1 cellular context compared by ENCODE assay signal in the genomic region with DNA sequence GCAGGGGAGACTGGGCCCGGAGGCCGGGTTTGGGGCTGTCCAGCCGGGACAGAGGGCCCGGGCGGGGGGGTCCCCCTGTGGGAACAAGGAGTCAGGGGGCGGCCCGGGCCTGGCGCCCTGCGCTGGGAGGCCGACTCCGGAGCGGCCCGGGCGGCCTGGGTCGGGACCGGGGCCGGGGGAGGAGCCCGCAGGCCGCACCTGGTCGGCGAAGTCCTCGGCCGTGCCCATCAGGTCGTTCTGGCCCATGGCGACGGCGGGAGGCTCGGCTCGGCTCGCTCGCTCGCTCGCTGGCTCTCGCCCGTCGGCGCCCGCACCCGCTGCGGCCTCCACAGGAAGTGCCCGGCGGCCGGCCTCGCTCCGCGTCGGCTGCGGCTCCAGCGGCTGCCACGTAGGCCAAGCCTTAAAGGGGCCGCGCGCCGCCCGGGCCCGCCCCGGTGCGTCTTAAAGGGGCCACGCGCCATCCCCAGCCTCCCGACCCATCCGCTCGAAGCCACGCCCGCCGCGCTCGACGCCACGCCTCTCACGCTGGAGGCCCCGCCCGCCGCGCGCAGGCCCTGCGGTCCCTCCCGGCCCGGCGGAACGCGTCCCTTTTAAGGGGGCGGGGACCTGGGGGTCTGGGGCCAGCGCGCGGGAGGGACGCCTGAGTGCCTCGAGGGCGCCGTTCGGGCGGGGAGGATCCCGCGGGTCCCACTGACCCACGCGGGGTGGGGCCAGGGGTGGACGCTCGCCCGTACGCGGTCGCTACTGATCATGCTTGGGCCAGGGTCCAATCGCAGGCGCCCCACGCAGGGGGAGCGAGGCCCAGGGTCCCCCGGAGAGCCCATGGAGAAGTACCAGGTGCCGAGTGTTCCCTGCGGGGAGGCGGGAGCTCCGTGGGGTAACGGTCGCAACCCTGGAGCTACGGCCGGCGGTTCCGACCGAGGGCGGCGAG.
A peak's percentile ranks its signal among the peaks of the same experiment; 100 is the strongest.
TF ChIP-seq lines count a peak whose summit lies in the region.

A gene (plus strand): TSS at position 643 of the 931 bp plus-strand sequence. CDS start 108 bp downstream, at position 751.
A gene (minus strand): TSS at position 337 of the 931 bp plus-strand sequence. CDS start 91 bp downstream, at position 246.

TF ChIP-seq in GM12878, 131 proteins besides CTCF, POLR2A, EP300 and RAD21 (continued from another document and continues in another):
- TF ChIP-seq, protein P1, sequence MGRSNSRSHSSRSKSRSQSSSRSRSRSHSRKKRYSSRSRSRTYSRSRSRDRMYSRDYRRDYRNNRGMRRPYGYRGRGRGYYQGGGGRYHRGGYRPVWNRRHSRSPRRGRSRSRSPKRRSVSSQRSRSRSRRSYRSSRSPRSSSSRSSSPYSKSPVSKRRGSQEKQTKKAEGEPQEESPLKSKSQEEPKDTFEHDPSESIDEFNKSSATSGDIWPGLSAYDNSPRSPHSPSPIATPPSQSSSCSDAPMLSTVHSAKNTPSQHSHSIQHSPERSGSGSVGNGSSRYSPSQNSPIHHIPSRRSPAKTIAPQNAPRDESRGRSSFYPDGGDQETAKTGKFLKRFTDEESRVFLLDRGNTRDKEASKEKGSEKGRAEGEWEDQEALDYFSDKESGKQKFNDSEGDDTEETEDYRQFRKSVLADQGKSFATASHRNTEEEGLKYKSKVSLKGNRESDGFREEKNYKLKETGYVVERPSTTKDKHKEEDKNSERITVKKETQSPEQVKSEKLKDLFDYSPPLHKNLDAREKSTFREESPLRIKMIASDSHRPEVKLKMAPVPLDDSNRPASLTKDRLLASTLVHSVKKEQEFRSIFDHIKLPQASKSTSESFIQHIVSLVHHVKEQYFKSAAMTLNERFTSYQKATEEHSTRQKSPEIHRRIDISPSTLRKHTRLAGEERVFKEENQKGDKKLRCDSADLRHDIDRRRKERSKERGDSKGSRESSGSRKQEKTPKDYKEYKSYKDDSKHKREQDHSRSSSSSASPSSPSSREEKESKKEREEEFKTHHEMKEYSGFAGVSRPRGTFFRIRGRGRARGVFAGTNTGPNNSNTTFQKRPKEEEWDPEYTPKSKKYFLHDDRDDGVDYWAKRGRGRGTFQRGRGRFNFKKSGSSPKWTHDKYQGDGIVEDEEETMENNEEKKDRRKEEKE (IDR thresholded peaks at IDR 0.05): 0 out of 2 replicates have a peak, but pooled peaks have one; percentile 42
- peak; percentile 68; the same call in 1 of the 2 replicates for TF ChIP-seq YY1 (IDR thresholded peaks at IDR 0.05; ENCODE audit: low read depth, low read length)
- TF ChIP-seq, protein P2, sequence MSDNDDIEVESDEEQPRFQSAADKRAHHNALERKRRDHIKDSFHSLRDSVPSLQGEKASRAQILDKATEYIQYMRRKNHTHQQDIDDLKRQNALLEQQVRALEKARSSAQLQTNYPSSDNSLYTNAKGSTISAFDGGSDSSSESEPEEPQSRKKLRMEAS (IDR thresholded peaks at IDR 0.05; ENCODE audit: low read depth, low read length): peak; percentile 84
- peak; percentile 83 for TF ChIP-seq POLR2AphosphoS5 (IDR thresholded peaks at IDR 0.05; ENCODE audit: low read length)
- peak; percentile 62; the same call in 2 of the 3 replicates for TF ChIP-seq POU2F2 (IDR thresholded peaks at IDR 0.05; ENCODE audit: borderline replicate concordance, low read depth, low read length)
- TF ChIP-seq, protein P3, sequence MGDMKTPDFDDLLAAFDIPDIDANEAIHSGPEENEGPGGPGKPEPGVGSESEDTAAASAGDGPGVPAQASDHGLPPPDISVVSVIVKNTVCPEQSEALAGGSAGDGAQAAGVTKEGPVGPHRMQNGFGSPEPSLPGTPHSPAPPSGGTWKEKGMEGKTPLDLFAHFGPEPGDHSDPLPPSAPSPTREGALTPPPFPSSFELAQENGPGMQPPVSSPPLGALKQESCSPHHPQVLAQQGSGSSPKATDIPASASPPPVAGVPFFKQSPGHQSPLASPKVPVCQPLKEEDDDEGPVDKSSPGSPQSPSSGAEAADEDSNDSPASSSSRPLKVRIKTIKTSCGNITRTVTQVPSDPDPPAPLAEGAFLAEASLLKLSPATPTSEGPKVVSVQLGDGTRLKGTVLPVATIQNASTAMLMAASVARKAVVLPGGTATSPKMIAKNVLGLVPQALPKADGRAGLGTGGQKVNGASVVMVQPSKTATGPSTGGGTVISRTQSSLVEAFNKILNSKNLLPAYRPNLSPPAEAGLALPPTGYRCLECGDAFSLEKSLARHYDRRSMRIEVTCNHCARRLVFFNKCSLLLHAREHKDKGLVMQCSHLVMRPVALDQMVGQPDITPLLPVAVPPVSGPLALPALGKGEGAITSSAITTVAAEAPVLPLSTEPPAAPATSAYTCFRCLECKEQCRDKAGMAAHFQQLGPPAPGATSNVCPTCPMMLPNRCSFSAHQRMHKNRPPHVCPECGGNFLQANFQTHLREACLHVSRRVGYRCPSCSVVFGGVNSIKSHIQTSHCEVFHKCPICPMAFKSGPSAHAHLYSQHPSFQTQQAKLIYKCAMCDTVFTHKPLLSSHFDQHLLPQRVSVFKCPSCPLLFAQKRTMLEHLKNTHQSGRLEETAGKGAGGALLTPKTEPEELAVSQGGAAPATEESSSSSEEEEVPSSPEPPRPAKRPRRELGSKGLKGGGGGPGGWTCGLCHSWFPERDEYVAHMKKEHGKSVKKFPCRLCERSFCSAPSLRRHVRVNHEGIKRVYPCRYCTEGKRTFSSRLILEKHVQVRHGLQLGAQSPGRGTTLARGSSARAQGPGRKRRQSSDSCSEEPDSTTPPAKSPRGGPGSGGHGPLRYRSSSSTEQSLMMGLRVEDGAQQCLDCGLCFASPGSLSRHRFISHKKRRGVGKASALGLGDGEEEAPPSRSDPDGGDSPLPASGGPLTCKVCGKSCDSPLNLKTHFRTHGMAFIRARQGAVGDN (IDR thresholded peaks at IDR 0.05): peak; percentile 63; the same call in 1 of the 2 replicates
- TF ChIP-seq, protein P4, sequence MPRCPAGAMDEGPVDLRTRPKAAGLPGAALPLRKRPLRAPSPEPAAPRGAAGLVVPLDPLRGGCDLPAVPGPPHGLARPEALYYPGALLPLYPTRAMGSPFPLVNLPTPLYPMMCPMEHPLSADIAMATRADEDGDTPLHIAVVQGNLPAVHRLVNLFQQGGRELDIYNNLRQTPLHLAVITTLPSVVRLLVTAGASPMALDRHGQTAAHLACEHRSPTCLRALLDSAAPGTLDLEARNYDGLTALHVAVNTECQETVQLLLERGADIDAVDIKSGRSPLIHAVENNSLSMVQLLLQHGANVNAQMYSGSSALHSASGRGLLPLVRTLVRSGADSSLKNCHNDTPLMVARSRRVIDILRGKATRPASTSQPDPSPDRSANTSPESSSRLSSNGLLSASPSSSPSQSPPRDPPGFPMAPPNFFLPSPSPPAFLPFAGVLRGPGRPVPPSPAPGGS (IDR thresholded peaks at IDR 0.05; ENCODE audit: borderline replicate concordance, insufficient read depth, low read depth, low read length, poor library complexity, severe bottlenecking): no peak
- TF ChIP-seq JUNB (IDR thresholded peaks at IDR 0.05): no peak
- peak; percentile 89 for TF ChIP-seq DPF2 (IDR thresholded peaks at IDR 0.05)
- peak; percentile 67; the same call in 1 of the 2 replicates for TF ChIP-seq POLR2AphosphoS2 (IDR thresholded peaks at IDR 0.05; ENCODE audit: low read depth, low read length)
- TF ChIP-seq TAF1 (IDR thresholded peaks at IDR 0.05; ENCODE audit: borderline replicate concordance, low read depth, low read length): peak; percentile 90; the same call in 1 of the 2 replicates
- TF ChIP-seq NR2F1 (conservative IDR thresholded peaks at IDR 0.05): peak; percentile 65
- no peak for TF ChIP-seq CBFB (IDR thresholded peaks at IDR 0.05; ENCODE audit: low read depth)
- TF ChIP-seq, protein P5, sequence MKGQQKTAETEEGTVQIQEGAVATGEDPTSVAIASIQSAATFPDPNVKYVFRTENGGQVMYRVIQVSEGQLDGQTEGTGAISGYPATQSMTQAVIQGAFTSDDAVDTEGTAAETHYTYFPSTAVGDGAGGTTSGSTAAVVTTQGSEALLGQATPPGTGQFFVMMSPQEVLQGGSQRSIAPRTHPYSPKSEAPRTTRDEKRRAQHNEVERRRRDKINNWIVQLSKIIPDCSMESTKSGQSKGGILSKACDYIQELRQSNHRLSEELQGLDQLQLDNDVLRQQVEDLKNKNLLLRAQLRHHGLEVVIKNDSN (IDR thresholded peaks at IDR 0.05; ENCODE audit: borderline replicate concordance, extremely low read length, insufficient read depth, low read depth, low read length): no peak
- TF ChIP-seq KLF5 (IDR thresholded peaks at IDR 0.05; ENCODE audit: partially characterized antibody): no peak
- peak; percentile 68; the same call in 1 of the 2 replicates for TF ChIP-seq ZNF207 (IDR thresholded peaks at IDR 0.05; ENCODE audit: borderline replicate concordance)
- 0 out of 2 replicates have a peak, but pooled peaks have one; percentile 56 for TF ChIP-seq TCF3 (IDR thresholded peaks at IDR 0.05; ENCODE audit: borderline replicate concordance, insufficient read depth, low read depth, low read length)
- no peak for TF ChIP-seq MTA2 (IDR thresholded peaks at IDR 0.05; ENCODE audit: low read depth)
- peak; percentile 54 for TF ChIP-seq HCFC1 (IDR thresholded peaks at IDR 0.05; ENCODE audit: low read length)
- TF ChIP-seq HDAC6 (IDR thresholded peaks at IDR 0.05; ENCODE audit: unreplicated experiment): no peak
- TF ChIP-seq, protein P6, sequence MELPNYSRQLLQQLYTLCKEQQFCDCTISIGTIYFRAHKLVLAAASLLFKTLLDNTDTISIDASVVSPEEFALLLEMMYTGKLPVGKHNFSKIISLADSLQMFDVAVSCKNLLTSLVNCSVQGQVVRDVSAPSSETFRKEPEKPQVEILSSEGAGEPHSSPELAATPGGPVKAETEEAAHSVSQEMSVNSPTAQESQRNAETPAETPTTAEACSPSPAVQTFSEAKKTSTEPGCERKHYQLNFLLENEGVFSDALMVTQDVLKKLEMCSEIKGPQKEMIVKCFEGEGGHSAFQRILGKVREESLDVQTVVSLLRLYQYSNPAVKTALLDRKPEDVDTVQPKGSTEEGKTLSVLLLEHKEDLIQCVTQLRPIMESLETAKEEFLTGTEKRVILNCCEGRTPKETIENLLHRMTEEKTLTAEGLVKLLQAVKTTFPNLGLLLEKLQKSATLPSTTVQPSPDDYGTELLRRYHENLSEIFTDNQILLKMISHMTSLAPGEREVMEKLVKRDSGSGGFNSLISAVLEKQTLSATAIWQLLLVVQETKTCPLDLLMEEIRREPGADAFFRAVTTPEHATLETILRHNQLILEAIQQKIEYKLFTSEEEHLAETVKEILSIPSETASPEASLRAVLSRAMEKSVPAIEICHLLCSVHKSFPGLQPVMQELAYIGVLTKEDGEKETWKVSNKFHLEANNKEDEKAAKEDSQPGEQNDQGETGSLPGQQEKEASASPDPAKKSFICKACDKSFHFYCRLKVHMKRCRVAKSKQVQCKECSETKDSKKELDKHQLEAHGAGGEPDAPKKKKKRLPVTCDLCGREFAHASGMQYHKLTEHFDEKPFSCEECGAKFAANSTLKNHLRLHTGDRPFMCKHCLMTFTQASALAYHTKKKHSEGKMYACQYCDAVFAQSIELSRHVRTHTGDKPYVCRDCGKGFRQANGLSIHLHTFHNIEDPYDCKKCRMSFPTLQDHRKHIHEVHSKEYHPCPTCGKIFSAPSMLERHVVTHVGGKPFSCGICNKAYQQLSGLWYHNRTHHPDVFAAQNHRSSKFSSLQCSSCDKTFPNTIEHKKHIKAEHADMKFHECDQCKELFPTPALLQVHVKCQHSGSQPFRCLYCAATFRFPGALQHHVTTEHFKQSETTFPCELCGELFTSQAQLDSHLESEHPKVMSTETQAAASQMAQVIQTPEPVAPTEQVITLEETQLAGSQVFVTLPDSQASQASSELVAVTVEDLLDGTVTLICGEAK (IDR thresholded peaks at IDR 0.05; ENCODE audit: borderline replicate concordance): no peak
- TF ChIP-seq MEF2A (IDR thresholded peaks at IDR 0.05; ENCODE audit: insufficient read depth, low read depth, low read length): 0 out of 2 replicates have a peak, but pooled peaks have one; percentile 21
- TF ChIP-seq RUNX3 (IDR thresholded peaks at IDR 0.05; ENCODE audit: low read length): peak; percentile 58
- TF ChIP-seq RB1 (IDR thresholded peaks at IDR 0.05; ENCODE audit: borderline replicate concordance): 0 out of 2 replicates have a peak, but pooled peaks have one; percentile 52
- TF ChIP-seq CHD4 (IDR thresholded peaks at IDR 0.05): no peak
- peak; percentile 48; the same call in 1 of the 2 replicates for TF ChIP-seq TCF12 (IDR thresholded peaks at IDR 0.05; ENCODE audit: low read depth, low read length)
- peak; percentile 16 for TF ChIP-seq MYC (IDR thresholded peaks at IDR 0.05; ENCODE audit: insufficient read depth, insufficient read length, insufficient replicate concordance, low read length, severe bottlenecking)
- peak; percentile 70 for TF ChIP-seq SP1 (IDR thresholded peaks at IDR 0.05; ENCODE audit: low read depth, low read length)
- peak; percentile 76; the same call in 1 of the 2 replicates for TF ChIP-seq NFXL1 (IDR thresholded peaks at IDR 0.05; ENCODE audit: borderline replicate concordance)
- TF ChIP-seq ETV6 (conservative IDR thresholded peaks at IDR 0.05 in 1 of 2, IDR thresholded peaks at IDR 0.05 in 1 of 2; ENCODE audit: borderline replicate concordance in 1 of 2, low read depth in 1 of 2): no peak
- TF ChIP-seq CREM (IDR thresholded peaks at IDR 0.05; ENCODE audit: low read depth): peak; percentile 60
- TF ChIP-seq, protein P7, sequence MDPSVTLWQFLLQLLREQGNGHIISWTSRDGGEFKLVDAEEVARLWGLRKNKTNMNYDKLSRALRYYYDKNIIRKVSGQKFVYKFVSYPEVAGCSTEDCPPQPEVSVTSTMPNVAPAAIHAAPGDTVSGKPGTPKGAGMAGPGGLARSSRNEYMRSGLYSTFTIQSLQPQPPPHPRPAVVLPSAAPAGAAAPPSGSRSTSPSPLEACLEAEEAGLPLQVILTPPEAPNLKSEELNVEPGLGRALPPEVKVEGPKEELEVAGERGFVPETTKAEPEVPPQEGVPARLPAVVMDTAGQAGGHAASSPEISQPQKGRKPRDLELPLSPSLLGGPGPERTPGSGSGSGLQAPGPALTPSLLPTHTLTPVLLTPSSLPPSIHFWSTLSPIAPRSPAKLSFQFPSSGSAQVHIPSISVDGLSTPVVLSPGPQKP (IDR thresholded peaks at IDR 0.05; ENCODE audit: low read depth, low read length): peak; percentile 46; the same call in 1 of the 2 replicates
- no peak for TF ChIP-seq BRCA1 (IDR thresholded peaks at IDR 0.05; ENCODE audit: low read depth, low read length)
- TF ChIP-seq, protein P8, sequence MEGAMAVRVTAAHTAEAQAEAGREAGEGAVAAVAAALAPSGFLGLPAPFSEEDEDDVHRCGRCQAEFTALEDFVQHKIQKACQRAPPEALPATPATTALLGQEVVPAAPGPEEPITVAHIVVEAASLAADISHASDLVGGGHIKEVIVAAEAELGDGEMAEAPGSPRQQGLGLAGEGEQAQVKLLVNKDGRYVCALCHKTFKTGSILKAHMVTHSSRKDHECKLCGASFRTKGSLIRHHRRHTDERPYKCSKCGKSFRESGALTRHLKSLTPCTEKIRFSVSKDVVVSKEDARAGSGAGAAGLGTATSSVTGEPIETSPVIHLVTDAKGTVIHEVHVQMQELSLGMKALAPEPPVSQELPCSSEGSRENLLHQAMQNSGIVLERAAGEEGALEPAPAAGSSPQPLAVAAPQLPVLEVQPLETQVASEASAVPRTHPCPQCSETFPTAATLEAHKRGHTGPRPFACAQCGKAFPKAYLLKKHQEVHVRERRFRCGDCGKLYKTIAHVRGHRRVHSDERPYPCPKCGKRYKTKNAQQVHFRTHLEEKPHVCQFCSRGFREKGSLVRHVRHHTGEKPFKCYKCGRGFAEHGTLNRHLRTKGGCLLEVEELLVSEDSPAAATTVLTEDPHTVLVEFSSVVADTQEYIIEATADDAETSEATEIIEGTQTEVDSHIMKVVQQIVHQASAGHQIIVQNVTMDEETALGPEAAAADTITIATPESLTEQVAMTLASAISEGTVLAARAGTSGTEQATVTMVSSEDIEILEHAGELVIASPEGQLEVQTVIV (IDR thresholded peaks at IDR 0.05; ENCODE audit: borderline replicate concordance, partially characterized antibody): no peak
